ENCODE assay signal across 9 cellular contexts in the genomic region with DNA sequence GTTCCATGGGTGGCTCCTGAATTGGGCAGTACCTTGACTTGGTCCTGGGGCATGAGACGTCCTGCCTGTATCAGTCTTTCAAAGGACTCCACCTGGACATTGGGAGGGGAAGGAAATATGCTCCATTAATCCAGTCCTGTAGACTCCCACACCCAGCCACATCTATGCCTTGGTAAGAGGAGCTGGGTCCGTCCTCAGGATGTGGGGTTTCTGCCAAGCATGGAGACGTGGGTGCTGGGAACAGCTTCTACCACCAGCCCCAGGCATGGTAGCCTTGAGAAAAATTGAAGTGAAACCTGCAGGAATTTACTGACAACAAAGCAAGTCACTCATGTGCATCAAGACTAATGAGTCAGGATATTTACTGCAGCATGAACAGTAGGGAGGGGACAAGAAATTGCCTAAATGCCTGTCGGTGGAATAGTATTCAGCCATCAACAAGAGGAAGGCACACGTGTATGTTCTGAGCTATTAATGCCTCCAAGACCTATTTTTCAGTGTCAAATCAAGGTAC. TPM values are rescaled to one million over a fixed set of nuclear protein-coding genes. Genes with fewer than 3 reads are reported as not detected.
A peak's percentile ranks its signal among the peaks of the same experiment; 100 is the strongest.
DNase-seq lines count a peak whose midpoint lies in the region; ATAC-seq and TF ChIP-seq lines count a peak whose summit lies in the region.
"Had no signal": no experiment of that assay in that cellular context is flagged by ENCODE, and none has a peak within 500 bp of the region (broad histone marks: within the 10 kb centered on the region; RNA-seq: fewer than 3 reads in every experiment).

No MANE protein-coding gene starts in this region.

- H2AFZ ChIP-seq in OCI-LY7 (ENCODE audit: low read length): no peak overlapping the region

- CTCF ChIA-PET in OCI-LY7 (lab: Charles Lee; ENCODE audit: unreplicated experiment): interaction anchor here (1.0 to 1.3 kb wide), 3 partner anchors 24 to 33 kb away, joined by 3 to 4 read pairs (median 3); a partner anchor contains a TSS

- H3K4me3 ChIP-seq in OCI-LY7 (ENCODE audit: low read depth, low read length, poor library complexity, severe bottlenecking): peak overlapping the region; percentile 9
- H3K4me3 ChIP-seq in spleen: peak overlapping the region in 1 of 8 donors; percentile 33

- intact Hi-C loops in OCI-LY7 (cut with micrococcal nuclease; ENCODE audit: unreplicated experiment) (loop anchor here (1.0 kb wide), 1 partner anchor 8 kb away; no protein-coding TSS in a partner anchor), spleen (cut with DNase I; ENCODE audit: low total_unique reads) (no loop called here)

- H3K27me3 Mint-ChIP-seq in effector memory CD8-positive, alpha-beta T cell: no peaks in the 10 kb centered on the region
- no peaks in the 10 kb centered on the region for H3K27me3 Mint-ChIP-seq in type B pancreatic cell

- H3K4me1 ChIP-seq in OCI-LY7 (ENCODE audit: insufficient read depth, low read length, poor library complexity, severe bottlenecking): peaks cover 69% of the 10 kb centered on the region
- peaks cover 49 to 96% (median 73%) of the 10 kb centered on the region in 6 donors for H3K4me1 ChIP-seq in spleen

- 33 to 39% (median 36%) methylated on average over 4 to 5 of the region's 5 CpGs for WGBS in spleen, 5 donors

- DNase-seq in H4 (ENCODE audit: low spot score) (peak; percentile 62), OCI-LY7 (ENCODE audit: low spot score) (peak; percentile 72), spleen (no peak), type B pancreatic cell (ENCODE audit: extremely low spot score, unreplicated experiment) (no peak)
- DNase-seq in effector memory CD8-positive, alpha-beta T cell: no peak
- DNase-seq: activated CD8-positive, alpha-beta memory T cell treated with anti-CD3 and anti-CD28 coated beads for 24 hours had no signal

- H4K20me1 ChIP-seq in OCI-LY7 (ENCODE audit: insufficient read depth, low read length): no peaks in the 10 kb centered on the region

- H3K79me2 ChIP-seq in OCI-LY7 (ENCODE audit: insufficient read depth, low read depth, low read length): peaks cover 35% of the 10 kb centered on the region; the same call in 1 of the 2 replicates

- POLR2A ChIA-PET in OCI-LY7 (lab: Charles Lee): interaction anchor here (1.0 to 12.9 kb wide), 8 partner anchors 9 to 564 kb away, joined by 3 to 275 read pairs (median 4); a partner anchor contains a TSS

- H3K27ac ChIP-seq in OCI-LY7 (ENCODE audit: low read depth, low read length, poor library complexity, severe bottlenecking): peak overlapping the region; percentile 69
- peak overlapping the region; percentile 58 to 99 (median 92) for H3K27ac ChIP-seq in spleen

- H3K4me2 ChIP-seq in OCI-LY7 (ENCODE audit: low read length): peak overlapping the region; percentile 49

- ATAC-seq in effector memory CD8-positive, alpha-beta T cell (replicated peaks): no peak
- ATAC-seq in HG03342 (IDR thresholded peaks at IDR 0.05; ENCODE audit: unreplicated experiment) (no peak), GM18517 (IDR thresholded peaks at IDR 0.05; ENCODE audit: unreplicated experiment) (no peak)

- peak overlapping the region; percentile 66 to 69 for H3K4me3 Mint-ChIP-seq in effector memory CD8-positive, alpha-beta T cell
- H3K4me3 Mint-ChIP-seq in type B pancreatic cell: no peak overlapping the region

- no peak for TF ChIP-seq POLR2A in spleen (IDR thresholded peaks at IDR 0.05)

- H3K9me3 Mint-ChIP-seq in effector memory CD8-positive, alpha-beta T cell: no peaks in the 10 kb centered on the region
- no peaks in the 10 kb centered on the region for H3K9me3 Mint-ChIP-seq in type B pancreatic cell

- H3K36me3 Mint-ChIP-seq in effector memory CD8-positive, alpha-beta T cell (ENCODE audit: insufficient read depth): peaks cover 95% of the 10 kb centered on the region
- peaks cover 15% of the 10 kb centered on the region for H3K36me3 Mint-ChIP-seq in type B pancreatic cell

- no peak for TF ChIP-seq CTCF in OCI-LY7 (conservative IDR thresholded peaks at IDR 0.05; ENCODE audit: low read length)
- no peak for TF ChIP-seq CTCF in spleen (IDR thresholded peaks at IDR 0.05 in 8 of 11, conservative IDR thresholded peaks at IDR 0.05 in 3 of 11)
- no peak for TF ChIP-seq CTCF in type B pancreatic cell (conservative IDR thresholded peaks at IDR 0.05)

- H3K27ac Mint-ChIP-seq in effector memory CD8-positive, alpha-beta T cell: peak overlapping the region; percentile 91 to 96
- H3K27ac Mint-ChIP-seq in type B pancreatic cell: no peak overlapping the region

- BruUV-seq in OCI-LY7 (replicated peaks; lab: Mats Ljungman, UMichigan): no TSS peak

- H3K9me3 ChIP-seq in OCI-LY7 (ENCODE audit: low read length) (no peaks in the 10 kb centered on the region), spleen (no peaks in the 10 kb centered on the region)

- H3K9me2 ChIP-seq in OCI-LY7 (ENCODE audit: insufficient read depth, low read length): no peaks in the 10 kb centered on the region

- H3K36me3 ChIP-seq in OCI-LY7 (ENCODE audit: insufficient read depth, low read length): peaks cover 92% of the 10 kb centered on the region
- peaks cover 15 to 100% (median 86%) of the 10 kb centered on the region in 6 donors for H3K36me3 ChIP-seq in spleen

- H3K4me1 Mint-ChIP-seq in effector memory CD8-positive, alpha-beta T cell (ENCODE audit: low read depth in 2 of 2): peaks cover 65 to 79% of the 10 kb centered on the region in 2 donors
- no peaks in the 10 kb centered on the region for H3K4me1 Mint-ChIP-seq in type B pancreatic cell (ENCODE audit: unreplicated experiment)

- H3K27me3 ChIP-seq in spleen (replicated peaks in 1 of 7): no peaks in the 10 kb centered on the region

RNA-seq across cellular contexts. Expression of a gene that starts 23.2 kb away (rescaled TPM):
- total RNA-seq in H4 (2014; rRNA removed; shearing (Covaris generic)): 2.3 and 3.4 TPM in 2 replicates
- total RNA-seq in OCI-LY7 (2014; rRNA removed; shearing (Covaris generic)): 53.8 and 61.4 TPM in 2 replicates
- total RNA-seq in OCI-LY7 (2022) (187 and 203 TPM in 2 replicates), spleen (100 to 1,000 TPM; 198 to 324 (median 238) TPM), type B pancreatic cell (ENCODE audit: low replicate concordance) (11.5 and 14.0 TPM in 2 replicates)
- polyA plus RNA-seq in spleen: 100 to 1,000 TPM in 2 of 3 donors, 10 to 100 TPM in 1; 92.9 to 129 (median 124) TPM

RNA-seq across cellular contexts. Expression of a gene that starts 34.9 kb away (rescaled TPM):
- 0.19 TPM in 1 of 2 replicates, not detected in the other for total RNA-seq in H4 (2014; rRNA removed; shearing (Covaris generic))
- not detected in 2 replicates for total RNA-seq in OCI-LY7 (2014; rRNA removed; shearing (Covaris generic))
- not detected in 2 replicates for total RNA-seq in OCI-LY7 (2022)
- total RNA-seq in spleen: under 1 TPM in 2 of 7 donors, not detected in 5; 0.57 to 0.93 TPM
- polyA plus RNA-seq in spleen: under 1 TPM in 2 of 3 donors, not detected in 1; 0.13 to 0.18 TPM
- total RNA-seq in type B pancreatic cell (ENCODE audit: low replicate concordance): not detected in 2 replicates
- total RNA-seq: NCI-H460 had no signal

RNA-seq across cellular contexts. Expression of a gene that starts 41.7 kb away (rescaled TPM):
- 0.33 TPM in 1 of 2 replicates, not detected in the other for total RNA-seq in H4 (2014; rRNA removed; shearing (Covaris generic))
- total RNA-seq in OCI-LY7 (2014; rRNA removed; shearing (Covaris generic)): not detected in 2 replicates
- total RNA-seq in OCI-LY7 (2022) (not detected in 2 replicates), spleen (10 to 100 TPM in 2 of 7 donors, 1 to 10 TPM in 4, under 1 TPM in 1; 0.95 to 13.6 (median 6.2) TPM), type B pancreatic cell (ENCODE audit: low replicate concordance) (0.65 and 1.6 TPM in 2 replicates)
- polyA plus RNA-seq in spleen: 1 to 10 TPM in 2 of 3 donors, under 1 TPM in 1; 0.99 to 2.0 (median 1.7) TPM
- total RNA-seq: NCI-H460 had no signal

Comparison
In these comparisons a context has a peak if more than half of its experiments do, and no peak if none do; other contexts are left out.
1. DNase-seq: peak in H4 (single experiment) and OCI-LY7 (single experiment); none in effector memory CD8-positive, alpha-beta T cell (0 of 3), spleen (single experiment) and type B pancreatic cell (single experiment).